8 cellular contexts compared by ENCODE assay signal in genomic region chr2:40448476-40449079, GRCh38. TPM values are rescaled to one million over a fixed set of nuclear protein-coding genes. Genes with fewer than 3 reads are reported as not detected.
DNase-seq lines count a peak whose midpoint lies in the region; ATAC-seq, FAIRE-seq and TF ChIP-seq lines count a peak whose summit lies in the region.

No MANE protein-coding gene starts in this region.

- peaks cover 20% of the 10 kb centered on the region for H3K4me1 Mint-ChIP-seq in osteocyte (ENCODE audit: unreplicated experiment)
- H3K4me1 Mint-ChIP-seq in T-helper 17 cell, result peaks cover 10% of the 10 kb centered on the region

- 19% methylated on average over 3 of the region's 3 CpGs for WGBS in A549 (ENCODE audit: missing lambda C conversion rate)

- no peak overlapping the region for H3K4me3 Mint-ChIP-seq in osteocyte (ENCODE audit: unreplicated experiment)
- no peak overlapping the region for H3K4me3 Mint-ChIP-seq in T-helper 17 cell

- TF ChIP-seq EP300 in A549 (IDR thresholded peaks at IDR 0.05), result no peak

- DNase-seq in A549 (ENCODE audit: low read depth in 1 of 2, low spot score in 1 of 2) (peak; percentile 20 to 64), GM12891 (ENCODE audit: insufficient read length, low spot score) (no peak), NCI-H2196 (lab: John Stamatoyannopoulos, UW; ENCODE audit: unreplicated experiment) (peak; percentile 16), cardiac fibroblast (ENCODE audit: low read depth in 2 of 2) (peak; percentile 50 to 65), osteocyte (ENCODE audit: extremely low spot score, unreplicated experiment) (no peak), T-helper 17 cell (no peak), OCI-M2 (lab: John Stamatoyannopoulos, UW; ENCODE audit: unreplicated experiment) (no peak)
- DNase-seq in stimulated activated CD4-positive, alpha-beta T cell treated with anti-CD3 and anti-CD28 coated beads, Interleukin-2, amount 100 ng/mL, for 24 hours, result no peak

- H3K27ac Mint-ChIP-seq in osteocyte (ENCODE audit: unreplicated experiment), result no peak overlapping the region
- no peak overlapping the region for H3K27ac Mint-ChIP-seq in T-helper 17 cell

- H3K36me3 Mint-ChIP-seq in osteocyte (ENCODE audit: unreplicated experiment) (no peaks in the 10 kb centered on the region), T-helper 17 cell (ENCODE audit: low read depth) (no peaks in the 10 kb centered on the region)

- POLR2A ChIA-PET in A549 (lab: Yijun Ruan, JAX), result no interaction called here

- peak in 1 of 2 experiments; percentile 55; a peak in 3 of 6 replicates for ATAC-seq in A549
- ATAC-seq in T-helper 17 cell, result no peak

- CTCF ChIA-PET in A549 (lab: Yijun Ruan, JAX), result interaction anchor here (0.6 to 4.4 kb wide), 12 partner anchors 10 to 564 kb away, joined by 3 to 29 read pairs (median 4); no protein-coding TSS in a partner anchor

- no peaks in the 10 kb centered on the region for H3K9me3 ChIP-seq in A549
- no peaks in the 10 kb centered on the region for H3K9me3 ChIP-seq in T-helper 17 cell (ENCODE audit: control insufficient read depth, low read length, poor library complexity, severe bottlenecking)

- no peak overlapping the region for H3K27ac ChIP-seq in A549

- H3K4me2 ChIP-seq in A549, result no peak overlapping the region

- TF ChIP-seq RAD21 in A549 (conservative IDR thresholded peaks at IDR 0.05 in 1 of 2, IDR thresholded peaks at IDR 0.05 in 1 of 2), result peak; percentile 38 to 63; a peak in 4 of 5 replicates

- H3K9me3 Mint-ChIP-seq in osteocyte (ENCODE audit: unreplicated experiment), result no peaks in the 10 kb centered on the region

- peak; percentile 61 for FAIRE-seq in A549 (lab: Jason Lieb, UNC)
- peak; percentile 16 for FAIRE-seq in GM12891 (lab: Jason Lieb, UNC)

- TF ChIP-seq CTCF in A549 (IDR thresholded peaks at IDR 0.05), result peak; percentile 60
- peak; percentile 58 for TF ChIP-seq CTCF in cardiac fibroblast (IDR thresholded peaks at IDR 0.05; ENCODE audit: low read depth, low read length)
- peak; percentile 55 for TF ChIP-seq CTCF in osteocyte (IDR thresholded peaks at IDR 0.05)

- TF ChIP-seq POLR2A in A549 (IDR thresholded peaks at IDR 0.05; ENCODE audit: low read length) (no peak), GM12891 (IDR thresholded peaks at IDR 0.05; ENCODE audit: low read depth, low read length) (no peak)

- H3K4me3 ChIP-seq in A549, result no peak overlapping the region
- no peak overlapping the region for H3K4me3 ChIP-seq in cardiac fibroblast (replicated peaks in 1 of 2; ENCODE audit: low read depth in 2 of 2, low read length in 2 of 2)

- H3K4me1 ChIP-seq in A549, result peaks cover 13% of the 10 kb centered on the region; the same call in 1 of the 3 replicates

- H3K27me3 Mint-ChIP-seq in osteocyte (ENCODE audit: unreplicated experiment), result no peaks in the 10 kb centered on the region
- peaks cover 34% of the 10 kb centered on the region for H3K27me3 Mint-ChIP-seq in T-helper 17 cell

TF ChIP-seq in A549, 52 proteins besides CTCF, POLR2A, EP300 and RAD21:
- peak; percentile 65 for TF ChIP-seq SMC3 (IDR thresholded peaks at IDR 0.05)
- TF ChIP-seq PHF8 (IDR thresholded peaks at IDR 0.05; ENCODE audit: borderline replicate concordance, low read depth), result no peak

TF ChIP-seq in GM12891, 5 proteins besides CTCF, POLR2A, EP300 and RAD21:
- no peak for TF ChIP-seq SPI1 (IDR thresholded peaks at IDR 0.05; ENCODE audit: low read depth, low read length)
- no peak for TF ChIP-seq PAX5 (IDR thresholded peaks at IDR 0.05; ENCODE audit: insufficient read depth, low read length, severe bottlenecking)
- TF ChIP-seq POLR2AphosphoS5 (IDR thresholded peaks at IDR 0.05; ENCODE audit: low read depth, low read length), result no peak
- TF ChIP-seq POU2F2 (IDR thresholded peaks at IDR 0.05; ENCODE audit: low read depth, low read length), result no peak
- no peak for TF ChIP-seq TAF1 (IDR thresholded peaks at IDR 0.05; ENCODE audit: low read depth, low read length)
TF ChIP-seq in GM12891: peak in this region for 0.

RNA-seq across cellular contexts. Expression of gene SLC8A1, which starts 3.3 kb away (rescaled TPM):
- polyA plus RNA-seq in A549 (2011; rRNA removed), result 0.90 and 0.92 TPM in 2 replicates
- 0.21 and 0.25 TPM in 2 replicates for polyA plus RNA-seq in A549 (2012; cell fraction: cytosol; rRNA removed)
- 0.19 and 0.20 TPM in 2 replicates for polyA plus RNA-seq in A549 (2012; cell fraction: nucleus; rRNA removed)
- polyA plus RNA-seq in A549 (2017; fragmentation: RNase III; extraction: RNeasy Plus Mini Kit Qiagen cat#74134 plus additional on column Dnase treatment), result 0.28 to 0.49 TPM (median 0.39 TPM) in 3 replicates
- 4.5 and 4.8 TPM in 2 replicates for polyA minus RNA-seq in A549 (2011; rRNA and poly(A)+ RNA removed)
- polyA plus RNA-seq in GM12891 (2012; ENCODE audit: low read depth, missing spikeins), result 0.03 TPM
- 17.3 and 18.0 TPM in 2 replicates for total RNA-seq in osteocyte
- total RNA-seq in T-helper 17 cell, result 1 to 10 TPM in 1 of 2 donors, under 1 TPM in 1; 0.26 to 1.4 TPM

Comparison
In these comparisons a context has a peak if more than half of its experiments do, and no peak if none do; other contexts are left out.
1. DNase-seq: peak in A549 (2 of 2), NCI-H2196 (single experiment) and cardiac fibroblast (2 of 2); none in GM12891 (single experiment), osteocyte (single experiment), T-helper 17 cell (0 of 3), stimulated activated CD4-positive, alpha-beta T cell treated with anti-CD3 and anti-CD28 coated beads, Interleukin-2, amount 100 ng/mL, for 24 hours (0 of 2) and OCI-M2 (single experiment).
2. Peak in every context shown above with its lines, with median percentiles within 50 percentile points of each other: CTCF ChIP-seq.